Comparison of ENCODE assay signal across 8 cellular contexts in genomic region chr6:154868143-154868594, GRCh38.
A peak's percentile ranks its signal among the peaks of the same experiment; 100 is the strongest.
DNase-seq lines count a peak whose midpoint lies in the region; ATAC-seq, FAIRE-seq and TF ChIP-seq lines count a peak whose summit lies in the region.

No MANE protein-coding gene starts in this region.

- peaks cover 0 to 13% (median 0%) of the 10 kb centered on the region in 3 donors for H3K4me1 ChIP-seq in esophagus squamous epithelium

- no peak for ATAC-seq in HG03439 (IDR thresholded peaks at IDR 0.05; ENCODE audit: unreplicated experiment)

- no peak overlapping the region for H3K4me3 Mint-ChIP-seq in osteocyte (ENCODE audit: unreplicated experiment)

- peak; percentile 38 for FAIRE-seq in D721Med (lab: Jason Lieb, UNC)

- peaks cover 28% of the 10 kb centered on the region for H3K4me1 Mint-ChIP-seq in osteocyte (ENCODE audit: unreplicated experiment)

- DNase-seq in D721Med (ENCODE audit: insufficient read length, low spot score) (peak; percentile 28), HT-29 (ENCODE audit: low spot score) (peak; percentile 65), RPMI8226 (peak; percentile 13), esophagus squamous epithelium (lab: John Stamatoyannopoulos, UW) (no peak), osteocyte (ENCODE audit: extremely low spot score, unreplicated experiment) (no peak), mucosa of gallbladder (ENCODE audit: low spot score) (no peak)
- no peak for DNase-seq in activated effector memory CD4-positive, alpha-beta T cell treated with anti-CD3 and anti-CD28 coated beads, Interleukin-2, amount 50 U/mL, for 16 hours

- WGBS in esophagus squamous epithelium, 2 donors, result 50 to 57% methylated on average over 6 of the region's 6 CpGs

- intact Hi-C loops in esophagus squamous epithelium (cut with DNase I), result no loop called here

- no peak overlapping the region for H3K27ac ChIP-seq in esophagus squamous epithelium

- H3K36me3 Mint-ChIP-seq in osteocyte (ENCODE audit: unreplicated experiment), result peaks cover 7% of the 10 kb centered on the region

- no peaks in the 10 kb centered on the region for H3K27me3 ChIP-seq in esophagus squamous epithelium

- TF ChIP-seq CTCF in D721Med (IDR thresholded peaks at IDR 0.05; ENCODE audit: insufficient read depth, missing control alignments), result peak; percentile 79
- TF ChIP-seq CTCF in esophagus squamous epithelium (IDR thresholded peaks at IDR 0.05), result peak; percentile 17 to 74 (median 58)
- TF ChIP-seq CTCF in osteocyte (IDR thresholded peaks at IDR 0.05), result peak; percentile 82

- no peak overlapping the region for H3K27ac Mint-ChIP-seq in osteocyte (ENCODE audit: unreplicated experiment)

- H3K36me3 ChIP-seq in esophagus squamous epithelium, result peaks cover 0 to 5% (median 0%) of the 10 kb centered on the region in 3 donors

- H3K9me3 Mint-ChIP-seq in osteocyte (ENCODE audit: unreplicated experiment), result no peaks in the 10 kb centered on the region

- no peak overlapping the region for H3K4me3 ChIP-seq in esophagus squamous epithelium

- no peaks in the 10 kb centered on the region for H3K9me3 ChIP-seq in esophagus squamous epithelium

- no peak for TF ChIP-seq POLR2A in esophagus squamous epithelium (IDR thresholded peaks at IDR 0.05)

- H3K27me3 Mint-ChIP-seq in osteocyte (ENCODE audit: unreplicated experiment), result no peaks in the 10 kb centered on the region

Comparison
In these comparisons a context has a peak if more than half of its experiments do, and no peak if none do; other contexts are left out.
1. DNase-seq: peak in D721Med (single experiment), HT-29 (single experiment) and RPMI8226 (single experiment); none in esophagus squamous epithelium (single experiment), osteocyte (single experiment), mucosa of gallbladder (single experiment) and activated effector memory CD4-positive, alpha-beta T cell treated with anti-CD3 and anti-CD28 coated beads, Interleukin-2, amount 50 U/mL, for 16 hours (single experiment).
2. Peak in every context shown above with its lines, with median percentiles within 50 percentile points of each other: CTCF ChIP-seq.